1 cellular context compared by ENCODE assay signal in the genomic region with DNA sequence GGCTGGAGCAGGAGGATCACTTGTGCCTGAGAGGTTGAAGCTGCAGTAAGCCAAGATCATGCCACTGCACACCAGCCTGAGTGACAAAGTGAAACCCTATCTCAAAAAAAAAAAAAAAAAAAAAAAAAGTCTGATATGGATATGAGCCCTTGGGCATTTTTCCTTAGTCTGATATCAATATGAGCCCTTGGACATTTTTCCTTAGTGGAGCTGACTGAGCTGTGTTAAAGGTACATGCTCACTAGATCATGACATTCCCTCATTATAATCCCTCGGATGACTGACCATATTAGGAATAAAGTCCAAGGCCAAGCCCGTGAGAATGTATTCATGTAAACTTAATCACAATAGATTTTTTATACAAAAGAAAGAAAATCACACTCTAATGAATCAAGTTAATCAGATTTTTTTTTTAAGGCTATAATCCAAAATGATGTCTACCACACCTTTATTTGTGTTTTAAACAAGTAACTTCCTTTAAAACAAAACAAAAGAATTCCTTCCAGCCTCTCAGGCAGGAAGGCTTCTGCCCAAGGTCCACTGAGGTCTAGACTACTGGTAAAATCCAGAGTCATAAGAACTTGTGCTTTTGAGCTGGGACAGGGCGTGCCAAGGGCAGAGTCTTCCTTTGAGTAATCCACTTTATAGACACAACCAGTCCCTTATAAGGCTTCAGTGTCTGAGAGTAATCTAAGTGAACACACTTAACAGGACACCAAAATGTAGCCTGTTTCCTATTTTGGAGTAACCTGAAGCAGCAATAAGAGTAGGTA.
TF ChIP-seq lines count a peak whose summit lies in the region.

No MANE protein-coding gene starts in this region.

TF ChIP-seq in IMR-90, 13 proteins besides CTCF, POLR2A, EP300 and RAD21 (continued from another document):
- no peak for TF ChIP-seq MAFK (IDR thresholded peaks at IDR 0.05; ENCODE audit: low read depth, low read length)
- no peak for TF ChIP-seq MXI1 (IDR thresholded peaks at IDR 0.05; ENCODE audit: borderline replicate concordance, low read depth, low read length)
- TF ChIP-seq CEBPB (IDR thresholded peaks at IDR 0.05; ENCODE audit: low read depth, low read length), result no peak
- TF ChIP-seq SMC3 (IDR thresholded peaks at IDR 0.05; ENCODE audit: low read depth, low read length), result no peak
- no peak for TF ChIP-seq NFE2L2 (IDR thresholded peaks at IDR 0.05; ENCODE audit: low read depth, low read length)
- TF ChIP-seq MAZ (IDR thresholded peaks at IDR 0.05; ENCODE audit: borderline replicate concordance, low read depth, low read length), result no peak
